In genomic region chr9:70533492-70533891, GRCh38 we compare ENCODE assay signal across 1 cellular context.
TF ChIP-seq lines count a peak whose summit lies in the region.

No MANE protein-coding gene starts in this region.

TF ChIP-seq in WTC11, 78 proteins besides CTCF, POLR2A, EP300 and RAD21 (continued from another document):
- no peak for TF ChIP-seq ARID4B (CRISPR knock-in tag; IDR thresholded peaks at IDR 0.05; ENCODE audit: borderline replicate concordance)
- TF ChIP-seq ZNF121 (CRISPR knock-in tag; IDR thresholded peaks at IDR 0.05) = no peak
- no peak for TF ChIP-seq EMX1 (CRISPR knock-in tag; IDR thresholded peaks at IDR 0.05)
